ENCODE assay signal across 11 cellular contexts in the genomic region with DNA sequence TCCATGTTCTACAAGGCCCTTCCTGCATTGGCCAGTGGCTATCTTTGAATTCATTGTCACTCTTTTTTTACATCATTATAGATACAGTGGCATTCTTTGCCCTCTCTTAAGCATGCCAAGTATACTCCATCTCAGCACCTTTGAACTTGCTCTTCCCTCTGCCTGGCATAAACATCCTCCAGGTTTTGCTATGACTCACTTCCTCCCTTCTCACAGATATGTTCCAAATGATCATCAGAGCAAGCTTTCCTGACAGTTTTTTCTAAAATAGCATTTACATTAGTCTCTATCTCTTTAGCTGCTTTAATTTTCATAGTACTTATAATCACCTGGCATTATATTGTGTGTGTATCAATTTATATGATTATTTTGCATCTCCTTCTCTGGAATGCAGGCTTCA.
DNase-seq lines count a peak whose midpoint lies in the region; ATAC-seq and TF ChIP-seq lines count a peak whose summit lies in the region.
"Had no signal": no experiment of that assay in that cellular context is flagged by ENCODE, and none has a peak within 500 bp of the region (broad histone marks: within the 10 kb centered on the region; RNA-seq: fewer than 3 reads in every experiment).

No MANE protein-coding gene starts in this region.

- H3K36me3 ChIP-seq in SK-N-SH (replicated peaks in 1 of 2; ENCODE audit: control insufficient read depth in 1 of 2, insufficient read depth in 2 of 2, low read length in 1 of 2), result no peaks in the 10 kb centered on the region

- no peaks in the 10 kb centered on the region; the same call in 1 of the 2 replicates for H3K9me3 ChIP-seq in SK-N-SH

- intact Hi-C loops in posterior vena cava (cut with DNase I), result no loop called here

- H3K27ac Mint-ChIP-seq in HFFc6, result peak overlapping the region; percentile 95
- H3K27ac Mint-ChIP-seq: activated T-helper 17 cell treated with anti-CD3 and anti-CD28 coated beads, Interleukin-2, amount 50 U/mL, for 72 hours; T-helper 2 cell treated with Interferon-gamma antibody and Interleukin-4, amounts not matched to agents 5 μg/mL and 100 μg/mL, for 36 hours had no signal

- H3K27ac ChIP-seq in SK-N-SH (ENCODE audit: low read depth in 2 of 2, low read length in 1 of 2) (peak overlapping the region; percentile 84 to 97), temporal lobe (ENCODE audit: low read depth, low read length) (peak overlapping the region; percentile 47)
- H3K27ac ChIP-seq: HL-60 had no signal

- no peaks in the 10 kb centered on the region for H4K20me1 ChIP-seq in SK-N-SH (ENCODE audit: insufficient read depth)

- H3K9me3 Mint-ChIP-seq in HFFc6, result no peaks in the 10 kb centered on the region
- H3K9me3 Mint-ChIP-seq: activated T-helper 17 cell treated with anti-CD3 and anti-CD28 coated beads, Interleukin-2, amount 50 U/mL, for 72 hours; T-helper 2 cell treated with Interferon-gamma antibody and Interleukin-4, amounts not matched to agents 5 μg/mL and 100 μg/mL, for 36 hours had no signal

- no peaks in the 10 kb centered on the region for H3K9me2 ChIP-seq in SK-N-SH

- no peaks in the 10 kb centered on the region for H3K27me3 ChIP-seq in SK-N-SH (ENCODE audit: insufficient read depth)

- H3K4me3 ChIP-seq in SK-N-SH (ENCODE audit: low read depth in 2 of 2, low read length in 1 of 2), result peak overlapping the region in 1 of 2 experiments; percentile 7; a peak in 1 of 4 replicates
- no peak overlapping the region for H3K4me3 ChIP-seq in fibroblast of pulmonary artery (replicated peaks; ENCODE audit: low read depth, low read length)

- peak overlapping the region; percentile 69; the same call in 1 of the 2 replicates for H3K4me2 ChIP-seq in SK-N-SH

- no peak overlapping the region for H2AFZ ChIP-seq in SK-N-SH (ENCODE audit: low read depth)

- peak in 1 of 2 experiments; percentile 91; a peak in 3 of 4 replicates for TF ChIP-seq EP300 in SK-N-SH (IDR thresholded peaks at IDR 0.05; ENCODE audit: borderline replicate concordance in 1 of 2, low read depth in 1 of 2, low read length in 1 of 2)

- TF ChIP-seq RAD21 in SK-N-SH (IDR thresholded peaks at IDR 0.05; ENCODE audit: low read length), result no peak

- H3K9ac ChIP-seq in SK-N-SH, result peak overlapping the region; percentile 56; the same call in 1 of the 2 replicates

- DNase-seq in HFFc6 (peak; percentile 51), SK-N-SH (no peak), fibroblast of pulmonary artery (ENCODE audit: low read depth) (peak; percentile 68), posterior vena cava (ENCODE audit: low spot score) (no peak)
- DNase-seq: NCI-H2227 treated with DMSO at 0.1 percent for 48 hours had no signal

- H3K36me3 Mint-ChIP-seq in HFFc6 (ENCODE audit: low read depth), result no peaks in the 10 kb centered on the region

- CTCF ChIA-PET in SK-N-SH (lab: Yijun Ruan, JAX), result no interaction called here

- peak overlapping the region; percentile 67 for H3K4me3 Mint-ChIP-seq in HFFc6
- H3K4me3 Mint-ChIP-seq: activated T-helper 17 cell treated with anti-CD3 and anti-CD28 coated beads, Interleukin-2, amount 50 U/mL, for 72 hours; T-helper 2 cell treated with Interferon-gamma antibody and Interleukin-4, amounts not matched to agents 5 μg/mL and 100 μg/mL, for 36 hours had no signal

- H3K4me1 Mint-ChIP-seq in HFFc6 (ENCODE audit: low read depth), result peaks cover 61% of the 10 kb centered on the region
- H3K4me1 Mint-ChIP-seq: activated T-helper 17 cell treated with anti-CD3 and anti-CD28 coated beads, Interleukin-2, amount 50 U/mL, for 72 hours had no signal

- ATAC-seq in GM21360 (IDR thresholded peaks at IDR 0.05; ENCODE audit: unreplicated experiment) (no peak), GM21576 (IDR thresholded peaks at IDR 0.05; ENCODE audit: unreplicated experiment) (no peak)
- ATAC-seq: activated T-helper 17 cell treated with anti-CD3 and anti-CD28 coated beads, Interleukin-2, amount 50 U/mL, for 72 hours had no signal

- H3F3A ChIP-seq in SK-N-SH (replicated peaks; ENCODE audit: insufficient read depth), result peaks cover 39% of the 10 kb centered on the region

- peaks cover 0 to 6% of the 10 kb centered on the region in 2 experiments; a peak in 3 of 4 replicates for H3K4me1 ChIP-seq in SK-N-SH (ENCODE audit: control insufficient read depth in 1 of 2, insufficient read depth in 2 of 2, low read depth in 1 of 2, low read length in 1 of 2)

- H3K79me2 ChIP-seq in SK-N-SH (ENCODE audit: insufficient read depth), result 0 out of 2 replicates have a peak, but pooled peaks cover 3% of the 10 kb centered on the region

- TF ChIP-seq CTCF in HFFc6 (IDR thresholded peaks at IDR 0.05) (no peak), SK-N-SH (IDR thresholded peaks at IDR 0.05) (no peak), fibroblast of pulmonary artery (IDR thresholded peaks at IDR 0.05; ENCODE audit: low read length, missing control alignments) (no peak)

- POLR2A ChIA-PET in SK-N-SH (lab: Yijun Ruan, JAX), result no interaction called here

- no peaks in the 10 kb centered on the region for H3K27me3 Mint-ChIP-seq in HFFc6 (ENCODE audit: insufficient read depth)
- H3K27me3 Mint-ChIP-seq: activated T-helper 17 cell treated with anti-CD3 and anti-CD28 coated beads, Interleukin-2, amount 50 U/mL, for 72 hours had no signal

TF ChIP-seq in SK-N-SH, 30 proteins besides CTCF, POLR2A, EP300 and RAD21 (continues in another document):
- no peak; the same call in 1 of the 2 replicates for TF ChIP-seq FOXM1 (IDR thresholded peaks at IDR 0.05; ENCODE audit: low read depth)
- TF ChIP-seq, protein P1, sequence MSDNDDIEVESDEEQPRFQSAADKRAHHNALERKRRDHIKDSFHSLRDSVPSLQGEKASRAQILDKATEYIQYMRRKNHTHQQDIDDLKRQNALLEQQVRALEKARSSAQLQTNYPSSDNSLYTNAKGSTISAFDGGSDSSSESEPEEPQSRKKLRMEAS (IDR thresholded peaks at IDR 0.05; ENCODE audit: low read depth), result peak; percentile 12; the same call in 1 of the 2 replicates
- TF ChIP-seq MEF2A (IDR thresholded peaks at IDR 0.05; ENCODE audit: borderline replicate concordance, low read depth), result no peak
- TF ChIP-seq EZH2phosphoT487 (IDR thresholded peaks at IDR 0.05; ENCODE audit: borderline replicate concordance, low read depth), result no peak
- TF ChIP-seq NFIC (IDR thresholded peaks at IDR 0.05; ENCODE audit: borderline replicate concordance), result peak; percentile 78
- TF ChIP-seq, protein P2, sequence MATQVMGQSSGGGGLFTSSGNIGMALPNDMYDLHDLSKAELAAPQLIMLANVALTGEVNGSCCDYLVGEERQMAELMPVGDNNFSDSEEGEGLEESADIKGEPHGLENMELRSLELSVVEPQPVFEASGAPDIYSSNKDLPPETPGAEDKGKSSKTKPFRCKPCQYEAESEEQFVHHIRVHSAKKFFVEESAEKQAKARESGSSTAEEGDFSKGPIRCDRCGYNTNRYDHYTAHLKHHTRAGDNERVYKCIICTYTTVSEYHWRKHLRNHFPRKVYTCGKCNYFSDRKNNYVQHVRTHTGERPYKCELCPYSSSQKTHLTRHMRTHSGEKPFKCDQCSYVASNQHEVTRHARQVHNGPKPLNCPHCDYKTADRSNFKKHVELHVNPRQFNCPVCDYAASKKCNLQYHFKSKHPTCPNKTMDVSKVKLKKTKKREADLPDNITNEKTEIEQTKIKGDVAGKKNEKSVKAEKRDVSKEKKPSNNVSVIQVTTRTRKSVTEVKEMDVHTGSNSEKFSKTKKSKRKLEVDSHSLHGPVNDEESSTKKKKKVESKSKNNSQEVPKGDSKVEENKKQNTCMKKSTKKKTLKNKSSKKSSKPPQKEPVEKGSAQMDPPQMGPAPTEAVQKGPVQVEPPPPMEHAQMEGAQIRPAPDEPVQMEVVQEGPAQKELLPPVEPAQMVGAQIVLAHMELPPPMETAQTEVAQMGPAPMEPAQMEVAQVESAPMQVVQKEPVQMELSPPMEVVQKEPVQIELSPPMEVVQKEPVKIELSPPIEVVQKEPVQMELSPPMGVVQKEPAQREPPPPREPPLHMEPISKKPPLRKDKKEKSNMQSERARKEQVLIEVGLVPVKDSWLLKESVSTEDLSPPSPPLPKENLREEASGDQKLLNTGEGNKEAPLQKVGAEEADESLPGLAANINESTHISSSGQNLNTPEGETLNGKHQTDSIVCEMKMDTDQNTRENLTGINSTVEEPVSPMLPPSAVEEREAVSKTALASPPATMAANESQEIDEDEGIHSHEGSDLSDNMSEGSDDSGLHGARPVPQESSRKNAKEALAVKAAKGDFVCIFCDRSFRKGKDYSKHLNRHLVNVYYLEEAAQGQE (IDR thresholded peaks at IDR 0.05; ENCODE audit: low read depth, low read length), result no peak
- TF ChIP-seq NRF1 (IDR thresholded peaks at IDR 0.05; ENCODE audit: low read depth, low read length), result no peak
- no peak for TF ChIP-seq SMC3 (IDR thresholded peaks at IDR 0.05; ENCODE audit: low read depth, low read length)
- TF ChIP-seq, protein P3, sequence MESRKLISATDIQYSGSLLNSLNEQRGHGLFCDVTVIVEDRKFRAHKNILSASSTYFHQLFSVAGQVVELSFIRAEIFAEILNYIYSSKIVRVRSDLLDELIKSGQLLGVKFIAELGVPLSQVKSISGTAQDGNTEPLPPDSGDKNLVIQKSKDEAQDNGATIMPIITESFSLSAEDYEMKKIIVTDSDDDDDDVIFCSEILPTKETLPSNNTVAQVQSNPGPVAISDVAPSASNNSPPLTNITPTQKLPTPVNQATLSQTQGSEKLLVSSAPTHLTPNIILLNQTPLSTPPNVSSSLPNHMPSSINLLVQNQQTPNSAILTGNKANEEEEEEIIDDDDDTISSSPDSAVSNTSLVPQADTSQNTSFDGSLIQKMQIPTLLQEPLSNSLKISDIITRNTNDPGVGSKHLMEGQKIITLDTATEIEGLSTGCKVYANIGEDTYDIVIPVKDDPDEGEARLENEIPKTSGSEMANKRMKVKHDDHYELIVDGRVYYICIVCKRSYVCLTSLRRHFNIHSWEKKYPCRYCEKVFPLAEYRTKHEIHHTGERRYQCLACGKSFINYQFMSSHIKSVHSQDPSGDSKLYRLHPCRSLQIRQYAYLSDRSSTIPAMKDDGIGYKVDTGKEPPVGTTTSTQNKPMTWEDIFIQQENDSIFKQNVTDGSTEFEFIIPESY (IDR thresholded peaks at IDR 0.05; ENCODE audit: borderline replicate concordance, low read depth), result 0 out of 2 replicates have a peak, but pooled peaks have one; percentile 33
- TF ChIP-seq GATA2 (CRISPR knock-in tag; IDR thresholded peaks at IDR 0.05), result no peak
- peak; percentile 88 for TF ChIP-seq FOSL2 (IDR thresholded peaks at IDR 0.05; ENCODE audit: borderline replicate concordance, low read depth)
- TF ChIP-seq RFX5 (IDR thresholded peaks at IDR 0.05; ENCODE audit: low read length), result no peak
- TF ChIP-seq RXRA (IDR thresholded peaks at IDR 0.05; ENCODE audit: borderline replicate concordance, low read depth), result peak; percentile 90
- TF ChIP-seq, protein P4, sequence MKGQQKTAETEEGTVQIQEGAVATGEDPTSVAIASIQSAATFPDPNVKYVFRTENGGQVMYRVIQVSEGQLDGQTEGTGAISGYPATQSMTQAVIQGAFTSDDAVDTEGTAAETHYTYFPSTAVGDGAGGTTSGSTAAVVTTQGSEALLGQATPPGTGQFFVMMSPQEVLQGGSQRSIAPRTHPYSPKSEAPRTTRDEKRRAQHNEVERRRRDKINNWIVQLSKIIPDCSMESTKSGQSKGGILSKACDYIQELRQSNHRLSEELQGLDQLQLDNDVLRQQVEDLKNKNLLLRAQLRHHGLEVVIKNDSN (IDR thresholded peaks at IDR 0.05; ENCODE audit: borderline replicate concordance, low read depth), result no peak

Comparison
In these comparisons a context has a peak if more than half of its experiments do, and no peak if none do; other contexts are left out.
1. DNase-seq: peak in HFFc6 (single experiment) and fibroblast of pulmonary artery (single experiment); none in SK-N-SH (single experiment) and posterior vena cava (single experiment).